8 cellular contexts compared by ENCODE assay signal in genomic region chr2:91895091-91895490, GRCh38.
A peak's percentile ranks its signal among the peaks of the same experiment; 100 is the strongest.
DNase-seq lines count a peak whose midpoint lies in the region; ATAC-seq, FAIRE-seq and TF ChIP-seq lines count a peak whose summit lies in the region.
"Not testable (repeated sequence)": the region's sequence is repeated elsewhere in the genome, so short reads cannot be mapped to it uniquely, and the experiment has no call there.

No MANE protein-coding gene starts in this region.

- H2AK5ac ChIP-seq in mesendoderm (ENCODE audit: low read length): not testable (repeated sequence)

- H2BK15ac ChIP-seq in mesendoderm (replicated peaks; ENCODE audit: low read depth): not testable (repeated sequence)

- TF ChIP-seq RAD21 in A549 (conservative IDR thresholded peaks at IDR 0.05 in 1 of 2, IDR thresholded peaks at IDR 0.05 in 1 of 2): peak; percentile 41 to 42; a peak in 4 of 5 replicates

- not testable (repeated sequence) for H3K4me3 Mint-ChIP-seq in Calu3 (ENCODE audit: low read depth, unreplicated experiment); chondrocyte (ENCODE audit: unreplicated experiment); glutamatergic neuron (ENCODE audit: unreplicated experiment)

- not testable (repeated sequence) for BruUV-seq in Calu3 (replicated peaks; lab: Mats Ljungman, UMichigan)

- not testable (repeated sequence) for TF ChIP-seq POLR2A in A549 (IDR thresholded peaks at IDR 0.05; ENCODE audit: low read length)

- H3K23ac ChIP-seq in mesendoderm (ENCODE audit: low read length): not testable (repeated sequence)

- TF ChIP-seq CTCF in A549 (IDR thresholded peaks at IDR 0.05): peak; percentile 31; the same call in 2 of the 3 replicates
- TF ChIP-seq CTCF in Calu3 (IDR thresholded peaks at IDR 0.05; ENCODE audit: unreplicated experiment): peak; percentile 53
- peak; percentile 29 for TF ChIP-seq CTCF in MM.1S (IDR thresholded peaks at IDR 0.05; ENCODE audit: low read length)
- TF ChIP-seq CTCF in chondrocyte (IDR thresholded peaks at IDR 0.05): peak; percentile 53
- peak; percentile 44 for TF ChIP-seq CTCF in glutamatergic neuron (IDR thresholded peaks at IDR 0.05; ENCODE audit: partially characterized antibody, unreplicated experiment)

- not testable (repeated sequence) for H3K4ac ChIP-seq in mesendoderm (ENCODE audit: low read depth, low read length)

- intact Hi-C loops in Calu3 (cut with micrococcal nuclease; ENCODE audit: unreplicated experiment): not testable (repeated sequence)

- not testable (repeated sequence) for H2BK5ac ChIP-seq in mesendoderm (ENCODE audit: low read length)

- FAIRE-seq in A549 (lab: Jason Lieb, UNC): not testable (repeated sequence)

- H3K36me3 ChIP-seq in MM.1S (replicated peaks; ENCODE audit: insufficient read depth, low read length); mesendoderm (ENCODE audit: control insufficient read depth, insufficient read depth, low read length): not testable (repeated sequence)

- H3K79me2 ChIP-seq in MM.1S (ENCODE audit: low read length); mesendoderm (ENCODE audit: control insufficient read depth, insufficient read depth, low read length): not testable (repeated sequence)

- WGBS in A549 (ENCODE audit: missing lambda C conversion rate): 7% methylated on average over 5 of the region's 5 CpGs
- WGBS in mesendoderm (ENCODE audit: extremely low coverage, insufficient coverage, low lambda C conversion rate): no CpG with 5 or more reads among the region's 5 CpGs

- not testable (repeated sequence) for H4K5ac ChIP-seq in mesendoderm (ENCODE audit: low read length)

- not testable (repeated sequence) for H3K4me1 Mint-ChIP-seq in Calu3 (ENCODE audit: low read depth, unreplicated experiment); chondrocyte (ENCODE audit: low read depth); glutamatergic neuron (ENCODE audit: low read depth, unreplicated experiment)

- H3K79me1 ChIP-seq in mesendoderm (ENCODE audit: low read length): not testable (repeated sequence)

- not testable (repeated sequence) for H3K4me2 ChIP-seq in A549; MM.1S (ENCODE audit: low read depth, low read length); mesendoderm (ENCODE audit: low read length)

- H3K27me3 Mint-ChIP-seq in Calu3 (ENCODE audit: unreplicated experiment): peaks cover 18% of the 10 kb centered on the region
- not testable (repeated sequence) for H3K27me3 Mint-ChIP-seq in chondrocyte (ENCODE audit: low read depth); glutamatergic neuron (ENCODE audit: unreplicated experiment)

- H3K9me3 ChIP-seq in A549; MM.1S (replicated peaks; ENCODE audit: insufficient read depth, low read length): not testable (repeated sequence)

- H2AFZ ChIP-seq in MM.1S (ENCODE audit: low read length): not testable (repeated sequence)

- not testable (repeated sequence) for ATAC-seq in A549

- not testable (repeated sequence) for H3K4me3 ChIP-seq in A549; MM.1S (ENCODE audit: low read length); mesendoderm (ENCODE audit: low read length)

- CTCF ChIA-PET in A549 (lab: Yijun Ruan, JAX); Calu3 (lab: Charles Lee): not testable (repeated sequence)

- not testable (repeated sequence) for H3K36me3 Mint-ChIP-seq in Calu3 (ENCODE audit: insufficient read depth, unreplicated experiment); chondrocyte (ENCODE audit: low read depth); glutamatergic neuron (ENCODE audit: unreplicated experiment)

- not testable (repeated sequence) for H3K56ac ChIP-seq in mesendoderm (ENCODE audit: low read length)

- H4K20me1 ChIP-seq in MM.1S (ENCODE audit: insufficient read depth, low read length): not testable (repeated sequence)

- H3K9me2 ChIP-seq in MM.1S (replicated peaks; ENCODE audit: insufficient read depth, low read length): not testable (repeated sequence)

- POLR2A ChIA-PET in A549 (lab: Yijun Ruan, JAX): not testable (repeated sequence)

- H3K9me3 Mint-ChIP-seq in Calu3 (ENCODE audit: low read depth, unreplicated experiment); chondrocyte (ENCODE audit: low read depth); glutamatergic neuron (ENCODE audit: unreplicated experiment): not testable (repeated sequence)

- H4K8ac ChIP-seq in mesendoderm (ENCODE audit: low read depth, low read length): not testable (repeated sequence)

- not testable (repeated sequence) for H3K4me1 ChIP-seq in A549; MM.1S (ENCODE audit: low read length); mesendoderm (ENCODE audit: control insufficient read depth, low read depth, low read length)

- H3K27me3 ChIP-seq in MM.1S (replicated peaks; ENCODE audit: insufficient read depth, low read length); mesendoderm (ENCODE audit: insufficient read depth, low read length, poor library complexity): not testable (repeated sequence)

- not testable (repeated sequence) for DNase-seq in A549 (ENCODE audit: low read depth in 1 of 2, low spot score in 1 of 2); Calu3; MM.1S; chondrocyte (ENCODE audit: low spot score); glutamatergic neuron
- DNase-seq in HCEC 1CT (peak; percentile 0), SW480 (ENCODE audit: low spot score) (peak; percentile 0), mesendoderm (peak; percentile 1)

- TF ChIP-seq EP300 in A549 (IDR thresholded peaks at IDR 0.05): not testable (repeated sequence)

- not testable (repeated sequence) for H3K9ac ChIP-seq in MM.1S (ENCODE audit: low read length); mesendoderm (ENCODE audit: low read length)

- not testable (repeated sequence) for H3F3A ChIP-seq in MM.1S (ENCODE audit: insufficient read depth, low read length)

- not testable (repeated sequence) for H3K18ac ChIP-seq in mesendoderm (ENCODE audit: low read length)

- not testable (repeated sequence) for H3K27ac Mint-ChIP-seq in Calu3 (ENCODE audit: unreplicated experiment); chondrocyte (ENCODE audit: unreplicated experiment); glutamatergic neuron (ENCODE audit: unreplicated experiment)

- not testable (repeated sequence) for H3K27ac ChIP-seq in A549; MM.1S (ENCODE audit: low read length); mesendoderm (ENCODE audit: low read depth, low read length)

- not testable (repeated sequence) for H2BK120ac ChIP-seq in mesendoderm (ENCODE audit: low read depth, low read length)

TF ChIP-seq in A549, 52 proteins besides CTCF, POLR2A, EP300 and RAD21:
- peak; percentile 35; the same call in 1 of the 3 replicates for TF ChIP-seq SMC3 (IDR thresholded peaks at IDR 0.05)
TF ChIP-seq in A549: peak in this region for 1; not testable (repeated sequence) for 51.
